In genomic region chr2:237998530-237998929, GRCh38 we compare ENCODE assay signal across 9 cellular contexts. TPM values are rescaled to one million over a fixed set of nuclear protein-coding genes. Genes with fewer than 3 reads are reported as not detected.
DNase-seq lines count a peak whose midpoint lies in the region; ATAC-seq lines count a peak whose summit lies in the region.
"Had no signal": no experiment of that assay in that cellular context is flagged by ENCODE, and none has a peak within 500 bp of the region (broad histone marks: within the 10 kb centered on the region; RNA-seq: fewer than 3 reads in every experiment).

No MANE protein-coding gene starts in this region.

- intact Hi-C loops in naive thymus-derived CD4-positive, alpha-beta T cell (cut with micrococcal nuclease): loop anchor here (1.0 to 2.0 kb wide), 3 partner anchors 30 to 62 kb away; no protein-coding TSS in a partner anchor

- H3K36me3 ChIP-seq in naive thymus-derived CD4-positive, alpha-beta T cell (ENCODE audit: control insufficient read depth in 2 of 3, insufficient read depth in 3 of 3, low read length in 3 of 3): peaks cover 0 to 7% (median 0%) of the 10 kb centered on the region in 3 experiments

- no peaks in the 10 kb centered on the region for H3K9me3 ChIP-seq in naive thymus-derived CD4-positive, alpha-beta T cell (ENCODE audit: control insufficient read depth in 2 of 3, low read length in 3 of 3)

- CTCF ChIA-PET in naive thymus-derived CD4-positive, alpha-beta T cell (lab: Charles Lee): interaction anchor here (1.1 kb wide), 1 partner anchor 48 kb away, joined by 3 read pairs; no protein-coding TSS in a partner anchor

- H3K27me3 Mint-ChIP-seq in T-helper 2 cell treated with Interferon-gamma antibody and Interleukin-4, amounts not matched to agents 5 μg/mL and 100 μg/mL, for 36 hours (ENCODE audit: low read depth): no peaks in the 10 kb centered on the region
- no peaks in the 10 kb centered on the region for H3K27me3 Mint-ChIP-seq in naive thymus-derived CD4-positive, alpha-beta T cell

- peak overlapping the region; percentile 89 for H3K27ac Mint-ChIP-seq in T-helper 2 cell treated with Interferon-gamma antibody and Interleukin-4, amounts not matched to agents 5 μg/mL and 100 μg/mL, for 36 hours
- peak overlapping the region; percentile 46 to 95 (median 81) for H3K27ac Mint-ChIP-seq in naive thymus-derived CD4-positive, alpha-beta T cell

- DNase-seq in T-helper 2 cell treated with Interferon-gamma antibody and Interleukin-4, amounts not matched to agents 5 μg/mL and 100 μg/mL, for 36 hours (ENCODE audit: low spot score): peak; percentile 59
- DNase-seq in naive thymus-derived CD4-positive, alpha-beta T cell: peak in 3 of 9 donors; percentile 26 to 55 (median 35)
- DNase-seq in DMS153 (lab: John Stamatoyannopoulos, UW): no peak
- DNase-seq in NCI-H69 (lab: John Stamatoyannopoulos, UW): no peak
- no peak for DNase-seq in C1 segment of cervical spinal cord (lab: John Stamatoyannopoulos, UW)
- no peak for DNase-seq in NCI-H1105 treated with DMSO at 0.1 percent for 48 hours (lab: John Stamatoyannopoulos, UW)

- peaks cover 12 to 14% of the 10 kb centered on the region in 2 donors for H3K4me1 ChIP-seq in naive thymus-derived CD4-positive, alpha-beta T cell (ENCODE audit: control insufficient read depth in 2 of 2, insufficient read depth in 2 of 2, low read length in 2 of 2)

- peaks cover 53% of the 10 kb centered on the region for H3K36me3 Mint-ChIP-seq in T-helper 2 cell treated with Interferon-gamma antibody and Interleukin-4, amounts not matched to agents 5 μg/mL and 100 μg/mL, for 36 hours (ENCODE audit: low read depth)
- peaks cover 0 to 43% (median 30%) of the 10 kb centered on the region in 5 donors for H3K36me3 Mint-ChIP-seq in naive thymus-derived CD4-positive, alpha-beta T cell

- no peaks in the 10 kb centered on the region for H3K9me3 Mint-ChIP-seq in T-helper 2 cell treated with Interferon-gamma antibody and Interleukin-4, amounts not matched to agents 5 μg/mL and 100 μg/mL, for 36 hours
- peaks cover 0 to 1% (median 0%) of the 10 kb centered on the region in 11 donors for H3K9me3 Mint-ChIP-seq in naive thymus-derived CD4-positive, alpha-beta T cell

- peak overlapping the region; percentile 75 for H3K4me3 Mint-ChIP-seq in T-helper 2 cell treated with Interferon-gamma antibody and Interleukin-4, amounts not matched to agents 5 μg/mL and 100 μg/mL, for 36 hours
- H3K4me3 Mint-ChIP-seq in naive thymus-derived CD4-positive, alpha-beta T cell: peak overlapping the region; percentile 27 to 80 (median 58)
- H3K4me3 Mint-ChIP-seq: neural crest cell had no signal

- H3K27ac ChIP-seq in naive thymus-derived CD4-positive, alpha-beta T cell (ENCODE audit: low read depth, low read length): peak overlapping the region; percentile 64

- no peaks in the 10 kb centered on the region for H3K27me3 ChIP-seq in naive thymus-derived CD4-positive, alpha-beta T cell (ENCODE audit: control insufficient read depth in 2 of 2, insufficient read depth in 2 of 2, low read length in 2 of 2)

- ATAC-seq in GM18909 (IDR thresholded peaks at IDR 0.05; ENCODE audit: poor library complexity, unreplicated experiment) (peak; percentile 90), HG02763 (IDR thresholded peaks at IDR 0.05; ENCODE audit: unreplicated experiment) (peak; percentile 83)
- ATAC-seq in naive thymus-derived CD4-positive, alpha-beta T cell: peak; percentile 58

- POLR2A ChIA-PET in naive thymus-derived CD4-positive, alpha-beta T cell (lab: Charles Lee): interaction anchor here (1.0 to 1.1 kb wide), 2 partner anchors 16 to 43 kb away, joined by 3 read pairs; no protein-coding TSS in a partner anchor

- peak overlapping the region; percentile 36 for H3K4me3 ChIP-seq in naive thymus-derived CD4-positive, alpha-beta T cell (ENCODE audit: low read length)

- peaks cover 34% of the 10 kb centered on the region for H3K4me1 Mint-ChIP-seq in T-helper 2 cell treated with Interferon-gamma antibody and Interleukin-4, amounts not matched to agents 5 μg/mL and 100 μg/mL, for 36 hours (ENCODE audit: low read depth)
- peaks cover 11 to 52% (median 40%) of the 10 kb centered on the region in 7 donors for H3K4me1 Mint-ChIP-seq in naive thymus-derived CD4-positive, alpha-beta T cell
- H3K4me1 Mint-ChIP-seq: neural crest cell had no signal

RNA-seq across cellular contexts. Expression of gene UBE2F, which starts 31.7 kb away (rescaled TPM):
- total RNA-seq in naive thymus-derived CD4-positive, alpha-beta T cell: 10 to 100 TPM; 42.5 to 80.9 (median 48.3) TPM
- polyA plus RNA-seq in naive thymus-derived CD4-positive, alpha-beta T cell: 100 to 1,000 TPM in 1 of 2 donors, 10 to 100 TPM in 1; 95.6 to 114 TPM
